In genomic region chr7:100438731-100439130, GRCh38 we compare ENCODE assay signal across 3 cellular contexts. TPM values are rescaled to one million over a fixed set of nuclear protein-coding genes. Genes with fewer than 3 reads are reported as not detected.
"Had no signal": no experiment of that assay in that cellular context is flagged by ENCODE, and none has a peak within 500 bp of the region (broad histone marks: within the 10 kb centered on the region; RNA-seq: fewer than 3 reads in every experiment).

No MANE protein-coding gene starts in this region.

RNA-seq across cellular contexts. Expression of gene SPACDR, which starts 25.3 kb away (rescaled TPM):
- total RNA-seq: breast epithelium, LHCN-M2, RPMI7951 had no signal
